In genomic region chr15:57685316-57685715, GRCh38 we compare ENCODE assay signal across 20 cellular contexts.
"Had no signal": no experiment of that assay in that cellular context is flagged by ENCODE, and none has a peak within 500 bp of the region (broad histone marks: within the 10 kb centered on the region; RNA-seq: fewer than 3 reads in every experiment).

No MANE protein-coding gene starts in this region.

- DNase-seq: activated CD4-positive, alpha-beta T cell treated with anti-CD3 and anti-CD28 coated beads for 1 hour; activated CD4-positive, alpha-beta T cell treated with anti-CD3 and anti-CD28 coated beads, Interleukin-2, amount 50 U/mL, for 4 hours; activated naive CD4-positive, alpha-beta T cell; activated naive CD8-positive, alpha-beta T cell treated with anti-CD3 and anti-CD28 coated beads, Interleukin-2, amount 10 ng/mL, durations not matched to agents 7 days and 5 days; activated T-cell treated with anti-CD3 and anti-CD28 coated beads for 4 hours; endodermal cell; erythroblast; lower lobe of right lung; midbrain; stimulated activated CD4-positive, alpha-beta T cell treated with anti-CD3 and anti-CD28 coated beads, Interleukin-15, amount 100 ng/mL, for 24 hours; stimulated activated CD4-positive, alpha-beta T cell treated with anti-CD3 and anti-CD28 coated beads, Interleukin-4, amount 100 ng/mL, for 1 hour; stimulated activated naive CD4-positive, alpha-beta T cell; T-helper 1 cell; T1000; testis had no signal

- H3K9me3 Mint-ChIP-seq: activated naive CD8-positive, alpha-beta T cell treated with anti-CD3 and anti-CD28 coated beads, Interleukin-2, amount 10 ng/mL, durations not matched to agents 7 days and 5 days; endodermal cell; neural crest cell had no signal

- H3K36me3 ChIP-seq: breast epithelium, lower lobe of right lung, ovary had no signal

- H3K27ac Mint-ChIP-seq: activated naive CD8-positive, alpha-beta T cell treated with anti-CD3 and anti-CD28 coated beads, Interleukin-2, amount 10 ng/mL, durations not matched to agents 7 days and 5 days; endodermal cell had no signal

- H3K9me3 ChIP-seq: breast epithelium, lower lobe of right lung, ovary, testis had no signal

- H3K4me1 ChIP-seq: breast epithelium, lower lobe of right lung had no signal

- H3K4me1 Mint-ChIP-seq: endodermal cell, neural crest cell had no signal

- ATAC-seq: lower lobe of right lung, SK-N-SH treated with all-trans-retinoic acid at 6 μM for 48 hours had no signal

- H3K4me3 Mint-ChIP-seq: activated naive CD8-positive, alpha-beta T cell treated with anti-CD3 and anti-CD28 coated beads, Interleukin-2, amount 10 ng/mL, durations not matched to agents 7 days and 5 days; endodermal cell; neural crest cell had no signal

- H3K27ac ChIP-seq: lower lobe of right lung had no signal

- H3K4me3 ChIP-seq: breast epithelium, dorsolateral prefrontal cortex, lower lobe of right lung, ovary, testis had no signal

- H3K36me3 Mint-ChIP-seq: activated naive CD8-positive, alpha-beta T cell treated with anti-CD3 and anti-CD28 coated beads, Interleukin-2, amount 10 ng/mL, durations not matched to agents 7 days and 5 days had no signal

- H3K27me3 ChIP-seq: breast epithelium, dorsolateral prefrontal cortex, ovary, testis had no signal

- H3K27me3 Mint-ChIP-seq: activated naive CD8-positive, alpha-beta T cell treated with anti-CD3 and anti-CD28 coated beads, Interleukin-2, amount 10 ng/mL, durations not matched to agents 7 days and 5 days had no signal
